ENCODE assay signal across 8 cellular contexts in the genomic region with DNA sequence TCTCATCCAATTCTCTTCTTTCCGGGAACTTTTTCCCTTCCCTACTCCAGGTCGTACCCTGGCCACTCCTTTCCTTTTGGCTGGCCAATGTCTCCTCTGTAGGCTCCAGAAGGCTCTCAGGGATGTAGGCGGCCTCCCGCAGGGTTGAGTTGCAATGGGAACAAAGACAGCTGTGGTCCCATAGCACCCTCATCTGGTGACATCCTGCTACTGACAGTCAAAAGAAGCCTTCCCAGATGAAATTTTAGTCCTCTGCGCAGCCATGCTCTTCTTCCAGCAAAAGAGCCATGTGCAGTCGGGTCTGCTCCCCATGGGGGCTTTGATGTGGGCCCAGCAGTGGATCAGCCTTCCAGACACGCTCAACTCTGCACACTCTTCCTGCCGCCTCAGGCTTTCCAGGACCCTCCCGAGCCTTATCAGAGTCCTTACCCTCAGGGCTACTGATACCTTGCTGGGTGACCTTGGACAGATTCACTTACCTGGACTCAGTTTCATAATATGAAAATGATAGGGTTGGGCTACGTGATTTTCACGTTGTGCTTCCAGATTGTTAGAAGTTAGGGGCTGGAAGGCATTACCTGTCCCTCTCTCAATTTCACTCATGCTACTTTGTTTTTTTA. TPM values are rescaled to one million over a fixed set of nuclear protein-coding genes. Genes with fewer than 3 reads are reported as not detected.
DNase-seq lines count a peak whose midpoint lies in the region; FAIRE-seq and TF ChIP-seq lines count a peak whose summit lies in the region.

No MANE protein-coding gene starts in this region.

- TF ChIP-seq EP300 in sigmoid colon (IDR thresholded peaks at IDR 0.05) = no peak

- WGBS in sigmoid colon, 2 donors = 28 to 54% methylated on average over 11 of the region's 11 CpGs

- TF ChIP-seq CTCF in VCaP (conservative IDR thresholded peaks at IDR 0.05) (peak; percentile 72), sigmoid colon (IDR thresholded peaks at IDR 0.05) (peak in 1 of 4 experiments; percentile 7)

- no peak for TF ChIP-seq POLR2A in sigmoid colon (IDR thresholded peaks at IDR 0.05)

- H3K9me3 ChIP-seq in sigmoid colon = no peaks in the 10 kb centered on the region

- H3K27ac ChIP-seq in VCaP (no peak overlapping the region), sigmoid colon (no peak overlapping the region)

- H3K36me3 ChIP-seq in sigmoid colon = no peaks in the 10 kb centered on the region

- DNase-seq in activated T-cell treated with anti-CD3 and anti-CD28 coated beads for 1 hour (ENCODE audit: low read depth) (peak; percentile 12), activated T-cell treated with anti-CD3 and anti-CD28 coated beads for 4 hours (no peak), NCI-H1048 (lab: John Stamatoyannopoulos, UW) (peak; percentile 11), mucosa of gallbladder (ENCODE audit: low spot score) (peak; percentile 13), sigmoid colon (no peak), GM19239 (ENCODE audit: insufficient read length, low spot score) (no peak)
- DNase-seq in effector CD8-positive, alpha-beta T cell (lab: John Stamatoyannopoulos, UW) = peak; percentile 14

- no peak for FAIRE-seq in GM19239 (lab: Jason Lieb, UNC)

- intact Hi-C loops in sigmoid colon (cut with DNase I) = no loop called here

- H3K4me1 ChIP-seq in sigmoid colon = no peaks in the 10 kb centered on the region

- no peaks in the 10 kb centered on the region for H3K27me3 ChIP-seq in sigmoid colon

- no peak overlapping the region for H3K4me3 ChIP-seq in sigmoid colon

RNA-seq across cellular contexts. Expression of gene CELA1, which starts 5.5 kb away (rescaled TPM):
- not detected for total RNA-seq in mucosa of gallbladder
- not detected for total RNA-seq in sigmoid colon
- not detected for polyA plus RNA-seq in sigmoid colon

RNA-seq across cellular contexts. Expression of gene BIN2, which starts 28.0 kb away (rescaled TPM):
- total RNA-seq in mucosa of gallbladder (9.8 TPM), sigmoid colon (1 to 10 TPM; 2.3 to 4.2 (median 2.9) TPM)
- 10 to 100 TPM in 2 of 3 donors, 1 to 10 TPM in 1; 7.4 to 21.2 (median 10.8) TPM for polyA plus RNA-seq in sigmoid colon

RNA-seq across cellular contexts. Expression of gene GALNT6, which starts 39.2 kb away (rescaled TPM):
- total RNA-seq in mucosa of gallbladder (6.2 TPM), sigmoid colon (1 to 10 TPM; 1.6 to 7.6 (median 4.6) TPM)
- polyA plus RNA-seq in sigmoid colon = 10 to 100 TPM in 1 of 3 donors, 1 to 10 TPM in 2; 3.7 to 10.6 (median 7.2) TPM

Comparison
In these comparisons a context has a peak if more than half of its experiments do, and no peak if none do; other contexts are left out.
1. DNase-seq: peak in activated T-cell treated with anti-CD3 and anti-CD28 coated beads for 1 hour (single experiment), NCI-H1048 (single experiment), effector CD8-positive, alpha-beta T cell (single experiment) and mucosa of gallbladder (single experiment); none in activated T-cell treated with anti-CD3 and anti-CD28 coated beads for 4 hours (single experiment), sigmoid colon (single experiment) and GM19239 (single experiment).